21 cellular contexts compared by ENCODE assay signal in genomic region chr17:71985111-71986039, GRCh38.
"Had no signal": no experiment of that assay in that cellular context is flagged by ENCODE, and none has a peak within 500 bp of the region (broad histone marks: within the 10 kb centered on the region; RNA-seq: fewer than 3 reads in every experiment).

No MANE protein-coding gene starts in this region.

- H3K36me3 ChIP-seq: tibial nerve, vagina, WERI-Rb-1 had no signal

- FAIRE-seq: colon had no signal

- H3K4me3 ChIP-seq: lung, tibial nerve, vagina had no signal

- H3K27me3 ChIP-seq: tibial nerve, vagina had no signal

- H3K9me3 ChIP-seq: tibial nerve, vagina had no signal

- H3K4me1 ChIP-seq: vagina had no signal

- H3K27ac ChIP-seq: tibial nerve, vagina, WERI-Rb-1 had no signal

- DNase-seq: activated CD4-positive, alpha-beta T cell treated with anti-CD3 and anti-CD28 coated beads for 1 hour; activated CD8-positive, alpha-beta memory T cell treated with anti-CD3 and anti-CD28 coated beads for 24 hours; activated CD8-positive, alpha-beta memory T cell treated with anti-CD3 and anti-CD28 coated beads, Interleukin-2, amount 50 U/mL, for 48 hours; activated gamma-delta T cell; activated T-cell treated with anti-CD3 and anti-CD28 coated beads, Interleukin-2, amount 50 U/mL, for 72 hours; amniotic stem cell; endodermal cell; left cardiac atrium; nephron progenitor cell; stimulated activated CD4-positive, alpha-beta T cell treated with anti-CD3 and anti-CD28 coated beads, Interleukin-12 subunit alpha, Interleukin-12 subunit beta, amount 100 ng/mL, for 4 hours; stimulated activated CD4-positive, alpha-beta T cell treated with anti-CD3 and anti-CD28 coated beads, Interleukin-1b, Interleukin-23, amount 100 ng/mL, for 48 hours; stimulated activated CD8-positive, alpha-beta memory T cell treated with anti-CD3 and anti-CD28 coated beads, Interleukin-4, amount 100 ng/mL, for 48 hours; stimulated activated naive CD4-positive, alpha-beta T cell; SW 1271; T-helper 2 cell; WERI-Rb-1 had no signal

- ATAC-seq: activated naive CD4-positive, alpha-beta T cell treated with anti-CD3 and anti-CD28 coated beads, Interleukin-2, amount 50 U/mL, for 72 hours; activated T-cell treated with anti-CD3 and anti-CD28 coated beads, Interleukin-2, amount 50 U/mL, for 72 hours; left cardiac atrium had no signal
